8 cellular contexts compared by ENCODE assay signal in the genomic region with DNA sequence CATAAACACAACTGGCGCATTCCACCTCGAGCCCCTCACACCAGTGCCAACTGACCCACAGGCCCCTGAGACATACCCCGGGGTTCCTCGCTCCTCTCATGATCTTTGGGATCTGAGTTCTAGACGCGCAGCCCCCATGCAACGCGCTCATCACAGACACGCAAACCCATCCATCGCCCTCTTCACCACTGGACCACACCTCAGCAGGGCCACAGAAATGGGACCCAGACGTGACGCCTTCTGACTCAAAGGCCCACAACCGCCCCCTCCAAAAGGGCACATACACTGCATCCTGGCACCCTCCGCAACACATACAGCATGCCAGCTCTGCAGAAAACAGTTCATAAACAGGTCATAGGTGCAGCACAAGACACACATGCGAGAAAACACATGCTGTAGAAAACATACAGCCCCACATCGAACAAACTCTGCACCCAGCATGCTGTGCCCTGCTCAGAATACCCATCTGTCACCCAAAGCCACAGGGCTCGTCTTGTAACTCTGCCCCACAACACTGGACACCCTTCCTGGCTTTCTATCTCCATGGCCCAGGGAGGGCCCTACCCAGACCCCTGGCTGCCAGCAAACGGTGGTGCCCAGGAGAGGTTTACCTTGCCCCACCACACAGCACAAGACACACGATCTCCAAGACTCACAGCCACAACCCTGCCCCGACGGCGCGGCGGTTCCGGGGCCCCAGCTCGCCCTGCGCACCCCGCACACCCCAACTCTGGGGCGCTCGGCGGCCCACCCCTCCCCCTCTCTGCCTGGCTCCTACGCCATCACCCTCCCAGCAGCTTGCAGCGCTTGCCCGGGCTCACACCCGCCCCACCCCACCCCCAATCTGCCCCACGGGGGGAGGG. TPM values are rescaled to one million over a fixed set of nuclear protein-coding genes. Genes with fewer than 3 reads are reported as not detected.
A peak's percentile ranks its signal among the peaks of the same experiment; 100 is the strongest.
DNase-seq lines count a peak whose midpoint lies in the region; ATAC-seq and TF ChIP-seq lines count a peak whose summit lies in the region.

No MANE protein-coding gene starts in this region.

- peak in 1 of 2 donors; percentile 50 for TF ChIP-seq EP300 in tibial nerve (IDR thresholded peaks at IDR 0.05)

- peak overlapping the region; percentile 93 for H3K27ac Mint-ChIP-seq in nephron progenitor cell

- POLR2A ChIA-PET in PC-3 (lab: Charles Lee; ENCODE audit: unreplicated experiment), result no interaction called here

- DNase-seq in GM03348 (ENCODE audit: low spot score) (peak; percentile 79), PC-3 (peak; percentile 13), fibroblast of pulmonary artery (ENCODE audit: low read depth) (no peak), nephron progenitor cell (peak; percentile 41), tibial nerve (ENCODE audit: low spot score in 2 of 2) (peak in 1 of 2 donors; percentile 52), NCI-H146 (lab: John Stamatoyannopoulos, UW) (no peak), foreskin melanocyte (no peak)
- peak; percentile 49 for DNase-seq in activated T-helper 9 cell treated with anti-CD3 and anti-CD28 coated beads, Interleukin-2, amount 50 U/mL, for 16 hours (ENCODE audit: low read depth)

- H3K36me3 ChIP-seq in PC-3 (ENCODE audit: low read depth, low read length) (no peaks in the 10 kb centered on the region), tibial nerve (no peaks in the 10 kb centered on the region)

- H3K27me3 ChIP-seq in PC-3 (ENCODE audit: low read length), result no peaks in the 10 kb centered on the region
- H3K27me3 ChIP-seq in tibial nerve, result no peaks in the 10 kb centered on the region

- peak overlapping the region; percentile 91 for H3K4me2 ChIP-seq in PC-3 (ENCODE audit: low read length)

- WGBS in tibial nerve, 2 donors, result 9 to 17% methylated on average over 18 to 33 of the region's 36 CpGs

- peak; percentile 14 for ATAC-seq in PC-3

- no peaks in the 10 kb centered on the region for H3K36me3 Mint-ChIP-seq in nephron progenitor cell (ENCODE audit: low read depth)

- intact Hi-C loops in PC-3 (cut with micrococcal nuclease), result no loop called here

- no peak for TF ChIP-seq CTCF in PC-3 (conservative IDR thresholded peaks at IDR 0.05; ENCODE audit: low read depth, low read length)
- TF ChIP-seq CTCF in fibroblast of pulmonary artery (IDR thresholded peaks at IDR 0.05; ENCODE audit: low read length, missing control alignments), result no peak
- no peak for TF ChIP-seq CTCF in nephron progenitor cell (IDR thresholded peaks at IDR 0.05)
- peak in 2 of 5 experiments; percentile 9 for TF ChIP-seq CTCF in tibial nerve (IDR thresholded peaks at IDR 0.05)

- no peaks in the 10 kb centered on the region for H3K9me3 Mint-ChIP-seq in nephron progenitor cell

- H3K9ac ChIP-seq in PC-3 (ENCODE audit: low read length), result peak overlapping the region; percentile 85

- H3K9me2 ChIP-seq in PC-3 (replicated peaks; ENCODE audit: low read length), result no peaks in the 10 kb centered on the region

- BruUV-seq in PC-3 (replicated peaks; lab: Mats Ljungman, UMichigan), result TSS peak; percentile 5

- no peaks in the 10 kb centered on the region for H4K20me1 ChIP-seq in PC-3 (ENCODE audit: low read length)

- peak overlapping the region; percentile 79 for H3K4me3 ChIP-seq in PC-3 (ENCODE audit: low read length)
- peak overlapping the region; percentile 71 for H3K4me3 ChIP-seq in fibroblast of pulmonary artery (replicated peaks; ENCODE audit: low read depth, low read length)
- peak overlapping the region; percentile 69 to 100 (median 82) for H3K4me3 ChIP-seq in tibial nerve

- TF ChIP-seq POLR2A in tibial nerve (IDR thresholded peaks at IDR 0.05), result peak in 1 of 2 donors; percentile 12

- H3K27me3 Mint-ChIP-seq in nephron progenitor cell (ENCODE audit: low read depth, poor library complexity), result peaks cover 3% of the 10 kb centered on the region

- CTCF ChIA-PET in PC-3 (lab: Charles Lee), result no interaction called here

- H3K27ac ChIP-seq in PC-3 (ENCODE audit: low read length) (peak overlapping the region; percentile 62), tibial nerve (peak overlapping the region; percentile 96 to 100 (median 100))

- peaks cover 68% of the 10 kb centered on the region for H3K79me2 ChIP-seq in PC-3 (ENCODE audit: low read length)

- H3F3A ChIP-seq in PC-3 (ENCODE audit: low read length, unreplicated experiment), result no peaks in the 10 kb centered on the region

- peak overlapping the region; percentile 18; the same call in 1 of the 2 replicates for H2AFZ ChIP-seq in PC-3 (ENCODE audit: low read length)

- H3K4me1 ChIP-seq in PC-3 (ENCODE audit: insufficient read depth, low read length) (peaks cover 33% of the 10 kb centered on the region), tibial nerve (peaks cover 0 to 75% (median 47%) of the 10 kb centered on the region in 4 donors)

- peak overlapping the region; percentile 76 for H3K4me3 Mint-ChIP-seq in nephron progenitor cell

- H3K4me1 Mint-ChIP-seq in nephron progenitor cell, result peaks cover 71% of the 10 kb centered on the region

- H3K9me3 ChIP-seq in PC-3 (ENCODE audit: low read length) (no peaks in the 10 kb centered on the region), tibial nerve (no peaks in the 10 kb centered on the region)

RNA-seq across cellular contexts. Expression of a gene that starts 0.9 kb away (rescaled TPM):
- total RNA-seq in PC-3 (2014; rRNA removed), result 14.7 and 18.4 TPM in 2 replicates
- total RNA-seq in tibial nerve, result 10 to 100 TPM; 60.5 to 64.1 (median 63.0) TPM

RNA-seq across cellular contexts. Expression of a gene that starts 2.7 kb away (rescaled TPM):
- total RNA-seq in PC-3 (2014; rRNA removed), result not detected in 2 replicates
- not detected for total RNA-seq in tibial nerve

RNA-seq across cellular contexts. Expression of a gene that starts 5.7 kb away (rescaled TPM):
- total RNA-seq in PC-3 (2014; rRNA removed) (47.1 and 95.7 TPM in 2 replicates), tibial nerve (100 to 1,000 TPM in 3 of 4 donors, 10 to 100 TPM in 1; 87.0 to 163 (median 125) TPM)

RNA-seq across cellular contexts. Expression of a gene that starts 33.6 kb away (rescaled TPM):
- 2.1 and 2.9 TPM in 2 replicates for total RNA-seq in PC-3 (2014; rRNA removed)
- total RNA-seq in tibial nerve, result 10 to 100 TPM in 3 of 4 donors, 1 to 10 TPM in 1; 6.5 to 16.0 (median 13.5) TPM

RNA-seq across cellular contexts. Expression of a gene that starts 39.2 kb away (rescaled TPM):
- total RNA-seq in PC-3 (2014; rRNA removed) (0.69 and 1.0 TPM in 2 replicates), tibial nerve (1 to 10 TPM; 1.5 to 3.3 (median 2.2) TPM)

Comparison
In these comparisons a context has a peak if more than half of its experiments do, and no peak if none do; other contexts are left out.
1. DNase-seq: peak in GM03348 (single experiment), PC-3 (single experiment), activated T-helper 9 cell treated with anti-CD3 and anti-CD28 coated beads, Interleukin-2, amount 50 U/mL, for 16 hours (single experiment) and nephron progenitor cell (single experiment); none in fibroblast of pulmonary artery (single experiment), NCI-H146 (single experiment) and foreskin melanocyte (single experiment).
2. Peak in every context shown above with its lines, with median percentiles within 50 percentile points of each other: H3K4me3 ChIP-seq.